8 cellular contexts compared by ENCODE assay signal in the genomic region with DNA sequence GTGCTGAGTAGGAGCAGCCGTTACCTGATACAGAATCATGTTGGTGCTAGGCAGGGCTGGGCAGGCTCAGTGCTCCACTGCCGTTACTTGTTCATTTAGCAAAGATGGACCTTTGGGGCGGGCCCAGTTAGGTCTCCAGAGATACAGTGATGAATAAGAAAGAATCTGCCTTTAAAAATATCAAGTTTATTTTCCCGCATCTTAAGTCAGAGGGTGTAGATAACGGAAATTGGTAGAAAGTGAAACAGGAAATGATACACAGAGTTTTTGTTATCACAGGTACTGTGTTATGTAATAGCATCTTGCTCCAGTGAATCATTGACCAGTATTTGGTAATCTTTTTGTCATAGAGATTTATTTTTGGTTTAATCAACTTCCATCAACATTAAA. TPM values are rescaled to one million over a fixed set of nuclear protein-coding genes. Genes with fewer than 3 reads are reported as not detected.
DNase-seq lines count a peak whose midpoint lies in the region; ATAC-seq and TF ChIP-seq lines count a peak whose summit lies in the region.

No MANE protein-coding gene starts in this region.

- peak overlapping the region; percentile 17 for H3K27ac Mint-ChIP-seq in activated CD4-positive, alpha-beta T cell treated with anti-CD3 and anti-CD28 coated beads, Interleukin-2, amount 10 ng/mL, durations not matched to agents 24 days and 14 days

- H3K4me3 Mint-ChIP-seq in activated CD4-positive, alpha-beta T cell treated with anti-CD3 and anti-CD28 coated beads, Interleukin-2, amount 10 ng/mL, durations not matched to agents 24 days and 14 days = peak overlapping the region; percentile 85

- peak; percentile 75 for DNase-seq in activated CD4-positive, alpha-beta T cell treated with anti-CD3 and anti-CD28 coated beads, Interleukin-2, amount 10 ng/mL, durations not matched to agents 24 days and 14 days
- DNase-seq in medulla oblongata (ENCODE audit: extremely low spot score) = no peak
- DNase-seq in DMS79 treated with DMSO at 0.1 percent for 48 hours (lab: John Stamatoyannopoulos, UW) = no peak
- DNase-seq in D341Med (ENCODE audit: low spot score) = no peak
- no peak for DNase-seq in iPS-NIHi7 (ENCODE audit: extremely low spot score)

- ATAC-seq in GM18868 (IDR thresholded peaks at IDR 0.05; ENCODE audit: unreplicated experiment) = peak; percentile 22
- ATAC-seq in HG03066 (IDR thresholded peaks at IDR 0.05; ENCODE audit: low read depth, unreplicated experiment) = peak; percentile 27

- no peaks in the 10 kb centered on the region for H3K27me3 Mint-ChIP-seq in activated CD4-positive, alpha-beta T cell treated with anti-CD3 and anti-CD28 coated beads, Interleukin-2, amount 10 ng/mL, durations not matched to agents 24 days and 14 days

- intact Hi-C loops in activated CD4-positive, alpha-beta T cell treated with anti-CD3 and anti-CD28 coated beads, Interleukin-2, amount 10 ng/mL, durations not matched to agents 24 days and 14 days (cut with micrococcal nuclease) = no loop called here

- H3K27me3 ChIP-seq in neutrophil = no peaks in the 10 kb centered on the region

- H3K4me1 Mint-ChIP-seq in activated CD4-positive, alpha-beta T cell treated with anti-CD3 and anti-CD28 coated beads, Interleukin-2, amount 10 ng/mL, durations not matched to agents 24 days and 14 days = peaks cover 72% of the 10 kb centered on the region

- H3K9me3 ChIP-seq in neutrophil = no peaks in the 10 kb centered on the region

- H3K9me3 Mint-ChIP-seq in activated CD4-positive, alpha-beta T cell treated with anti-CD3 and anti-CD28 coated beads, Interleukin-2, amount 10 ng/mL, durations not matched to agents 24 days and 14 days = no peaks in the 10 kb centered on the region

- peaks cover 43% of the 10 kb centered on the region for H3K36me3 Mint-ChIP-seq in activated CD4-positive, alpha-beta T cell treated with anti-CD3 and anti-CD28 coated beads, Interleukin-2, amount 10 ng/mL, durations not matched to agents 24 days and 14 days (ENCODE audit: low read depth)

- H3K36me3 ChIP-seq in neutrophil = peaks cover 44% of the 10 kb centered on the region

- TF ChIP-seq CTCF in neutrophil (IDR thresholded peaks at IDR 0.05) = no peak

- peak overlapping the region in 1 of 2 experiments; percentile 23 for H3K4me3 ChIP-seq in neutrophil (ENCODE audit: low read depth in 1 of 2, low read length in 1 of 2)

- H3K4me1 ChIP-seq in neutrophil (ENCODE audit: control insufficient read depth in 1 of 2, insufficient read depth in 1 of 2, low read depth in 1 of 2, low read length in 1 of 2) = peaks cover 53 to 60% of the 10 kb centered on the region in 2 experiments

- H3K27ac ChIP-seq in neutrophil = peak overlapping the region; percentile 92

RNA-seq across cellular contexts. Expression of a gene that starts 5.5 kb away (rescaled TPM):
- total RNA-seq in activated CD4-positive, alpha-beta T cell treated with anti-CD3 and anti-CD28 coated beads, Interleukin-2, amount 10 ng/mL, durations not matched to agents 24 days and 14 days = 40.3 and 40.6 TPM in 2 replicates
